Comparison of ENCODE assay signal across 1 cellular context in genomic region chr21:41767606-41768370, GRCh38.
TF ChIP-seq lines count a peak whose summit lies in the region.

No MANE protein-coding gene starts in this region.

TF ChIP-seq in GM23338, 12 proteins besides CTCF, POLR2A, EP300 and RAD21 (continued from another document):
- TF ChIP-seq, protein P1, sequence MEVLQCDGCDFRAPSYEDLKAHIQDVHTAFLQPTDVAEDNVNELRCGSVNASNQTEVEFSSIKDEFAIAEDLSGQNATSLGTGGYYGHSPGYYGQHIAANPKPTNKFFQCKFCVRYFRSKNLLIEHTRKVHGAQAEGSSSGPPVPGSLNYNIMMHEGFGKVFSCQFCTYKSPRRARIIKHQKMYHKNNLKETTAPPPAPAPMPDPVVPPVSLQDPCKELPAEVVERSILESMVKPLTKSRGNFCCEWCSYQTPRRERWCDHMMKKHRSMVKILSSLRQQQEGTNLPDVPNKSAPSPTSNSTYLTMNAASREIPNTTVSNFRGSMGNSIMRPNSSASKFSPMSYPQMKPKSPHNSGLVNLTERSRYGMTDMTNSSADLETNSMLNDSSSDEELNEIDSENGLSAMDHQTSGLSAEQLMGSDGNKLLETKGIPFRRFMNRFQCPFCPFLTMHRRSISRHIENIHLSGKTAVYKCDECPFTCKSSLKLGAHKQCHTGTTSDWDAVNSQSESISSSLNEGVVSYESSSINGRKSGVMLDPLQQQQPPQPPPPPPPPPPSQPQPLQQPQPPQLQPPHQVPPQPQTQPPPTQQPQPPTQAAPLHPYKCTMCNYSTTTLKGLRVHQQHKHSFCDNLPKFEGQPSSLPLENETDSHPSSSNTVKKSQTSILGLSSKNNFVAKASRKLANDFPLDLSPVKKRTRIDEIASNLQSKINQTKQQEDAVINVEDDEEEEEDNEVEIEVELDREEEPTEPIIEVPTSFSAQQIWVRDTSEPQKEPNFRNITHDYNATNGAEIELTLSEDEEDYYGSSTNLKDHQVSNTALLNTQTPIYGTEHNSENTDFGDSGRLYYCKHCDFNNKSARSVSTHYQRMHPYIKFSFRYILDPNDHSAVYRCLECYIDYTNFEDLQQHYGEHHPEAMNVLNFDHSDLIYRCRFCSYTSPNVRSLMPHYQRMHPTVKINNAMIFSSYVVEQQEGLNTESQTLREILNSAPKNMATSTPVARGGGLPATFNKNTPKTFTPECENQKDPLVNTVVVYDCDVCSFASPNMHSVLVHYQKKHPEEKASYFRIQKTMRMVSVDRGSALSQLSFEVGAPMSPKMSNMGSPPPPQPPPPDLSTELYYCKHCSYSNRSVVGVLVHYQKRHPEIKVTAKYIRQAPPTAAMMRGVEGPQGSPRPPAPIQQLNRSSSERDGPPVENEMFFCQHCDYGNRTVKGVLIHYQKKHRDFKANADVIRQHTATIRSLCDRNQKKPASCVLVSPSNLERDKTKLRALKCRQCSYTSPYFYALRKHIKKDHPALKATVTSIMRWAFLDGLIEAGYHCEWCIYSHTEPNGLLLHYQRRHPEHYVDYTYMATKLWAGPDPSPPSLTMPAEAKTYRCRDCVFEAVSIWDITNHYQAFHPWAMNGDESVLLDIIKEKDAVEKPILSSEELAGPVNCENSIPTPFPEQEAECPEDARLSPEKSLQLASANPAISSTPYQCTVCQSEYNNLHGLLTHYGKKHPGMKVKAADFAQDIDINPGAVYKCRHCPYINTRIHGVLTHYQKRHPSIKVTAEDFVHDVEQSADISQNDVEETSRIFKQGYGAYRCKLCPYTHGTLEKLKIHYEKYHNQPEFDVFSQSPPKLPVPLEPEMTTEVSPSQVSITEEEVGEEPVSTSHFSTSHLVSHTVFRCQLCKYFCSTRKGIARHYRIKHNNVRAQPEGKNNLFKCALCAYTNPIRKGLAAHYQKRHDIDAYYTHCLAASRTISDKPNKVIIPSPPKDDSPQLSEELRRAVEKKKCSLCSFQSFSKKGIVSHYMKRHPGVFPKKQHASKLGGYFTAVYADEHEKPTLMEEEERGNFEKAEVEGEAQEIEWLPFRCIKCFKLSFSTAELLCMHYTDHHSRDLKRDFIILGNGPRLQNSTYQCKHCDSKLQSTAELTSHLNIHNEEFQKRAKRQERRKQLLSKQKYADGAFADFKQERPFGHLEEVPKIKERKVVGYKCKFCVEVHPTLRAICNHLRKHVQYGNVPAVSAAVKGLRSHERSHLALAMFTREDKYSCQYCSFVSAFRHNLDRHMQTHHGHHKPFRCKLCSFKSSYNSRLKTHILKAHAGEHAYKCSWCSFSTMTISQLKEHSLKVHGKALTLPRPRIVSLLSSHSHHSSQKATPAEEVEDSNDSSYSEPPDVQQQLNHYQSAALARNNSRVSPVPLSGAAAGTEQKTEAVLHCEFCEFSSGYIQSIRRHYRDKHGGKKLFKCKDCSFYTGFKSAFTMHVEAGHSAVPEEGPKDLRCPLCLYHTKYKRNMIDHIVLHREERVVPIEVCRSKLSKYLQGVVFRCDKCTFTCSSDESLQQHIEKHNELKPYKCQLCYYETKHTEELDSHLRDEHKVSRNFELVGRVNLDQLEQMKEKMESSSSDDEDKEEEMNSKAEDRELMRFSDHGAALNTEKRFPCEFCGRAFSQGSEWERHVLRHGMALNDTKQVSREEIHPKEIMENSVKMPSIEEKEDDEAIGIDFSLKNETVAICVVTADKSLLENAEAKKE (CRISPR knock-in tag; IDR thresholded peaks at IDR 0.05) = no peak
- no peak for TF ChIP-seq EZH2phosphoT487 (IDR thresholded peaks at IDR 0.05; ENCODE audit: unreplicated experiment)
- no peak for TF ChIP-seq JUNB (IDR thresholded peaks at IDR 0.05; ENCODE audit: unreplicated experiment)
- TF ChIP-seq POLR2AphosphoS5 (IDR thresholded peaks at IDR 0.05; ENCODE audit: low read depth) = no peak
- no peak for TF ChIP-seq ZNF331 (CRISPR knock-in tag; IDR thresholded peaks at IDR 0.05; ENCODE audit: low read depth)
- TF ChIP-seq STAT1 (IDR thresholded peaks at IDR 0.05; ENCODE audit: unreplicated experiment) = no peak
- no peak for TF ChIP-seq REST (IDR thresholded peaks at IDR 0.05; ENCODE audit: unreplicated experiment)
- no peak for TF ChIP-seq ZNF114 (CRISPR knock-in tag; IDR thresholded peaks at IDR 0.05)
- TF ChIP-seq EZH2 (IDR thresholded peaks at IDR 0.05; ENCODE audit: low read depth, unreplicated experiment) = no peak
- no peak for TF ChIP-seq NANOG (IDR thresholded peaks at IDR 0.05; ENCODE audit: borderline replicate concordance)
- TF ChIP-seq CREB1 (CRISPR knock-in tag; IDR thresholded peaks at IDR 0.05; ENCODE audit: low read depth) = no peak
TF ChIP-seq in GM23338: peak in this region for 0.
